ENCODE assay signal across 8 cellular contexts in the genomic region with DNA sequence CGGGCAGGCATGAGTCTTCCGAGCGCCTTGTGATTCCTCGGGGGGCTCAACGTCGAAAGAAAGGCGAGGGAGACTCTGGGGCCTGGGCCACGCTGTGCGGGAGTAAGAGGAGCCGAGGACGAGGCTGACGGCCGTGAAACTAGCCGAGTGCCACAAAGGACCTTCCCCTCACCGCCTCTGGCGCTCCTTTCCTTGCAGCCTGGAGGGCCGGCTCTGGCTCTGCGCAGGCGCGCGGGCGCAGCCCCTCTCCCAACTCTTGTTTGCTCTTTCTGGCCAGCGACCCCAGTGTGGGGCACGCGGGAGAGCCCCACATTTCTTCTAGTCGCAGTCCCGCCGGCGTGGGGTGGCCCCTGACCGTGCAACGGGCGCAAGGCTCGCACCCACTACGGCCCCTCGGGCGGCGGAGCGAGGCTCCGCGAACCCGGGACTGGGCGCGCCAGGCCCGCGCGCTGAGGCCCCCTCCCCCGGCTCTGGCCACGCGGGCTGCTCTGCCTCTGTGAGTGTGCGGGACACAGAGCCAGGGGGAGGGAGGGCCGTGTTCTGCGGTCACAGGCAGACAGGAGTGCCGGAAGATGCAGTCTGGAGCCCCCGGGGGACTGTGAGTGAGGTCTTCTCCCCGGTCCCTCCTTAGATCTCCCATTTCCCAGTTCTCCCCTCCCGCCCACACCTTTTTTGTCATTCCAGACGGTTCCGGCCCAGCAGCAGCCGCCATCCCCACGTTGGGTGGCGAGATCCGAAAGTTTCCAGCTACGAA. TPM values are rescaled to one million over a fixed set of nuclear protein-coding genes. Genes with fewer than 3 reads are reported as not detected.
DNase-seq lines count a peak whose midpoint lies in the region; ATAC-seq and TF ChIP-seq lines count a peak whose summit lies in the region.

No MANE protein-coding gene starts in this region.

- BruUV-seq in PC-3 (replicated peaks; lab: Mats Ljungman, UMichigan) = no TSS peak

- no peaks in the 10 kb centered on the region for H3K27me3 ChIP-seq in PC-3 (ENCODE audit: low read length)
- H3K27me3 ChIP-seq in fibroblast of lung (ENCODE audit: control insufficient read depth, insufficient read depth, low read length) = no peaks in the 10 kb centered on the region
- no peaks in the 10 kb centered on the region for H3K27me3 ChIP-seq in stomach

- intact Hi-C loops in CD14-positive monocyte (cut with micrococcal nuclease) (loop anchor here (1.0 to 10.0 kb wide), 5 partner anchors 21 to 177 kb away; partner anchors contain the start of genes ACO2 (in 2 of the 2), TEF (in 2 of the 2), DESI1 (in 1 of the 2) and PHF5A (in 1 of the 2)), PC-3 (cut with micrococcal nuclease) (loop anchor here (1.0 kb wide), 1 partner anchor 21 kb away; the partner anchor contains the start of gene PHF5A), stomach (cut with DNase I; ENCODE audit: low total_unique reads) (no loop called here)
- intact Hi-C loops in activated T-helper 1 cell treated with anti-CD3 and anti-CD28 coated beads, Interleukin-12 subunit alpha, Interleukin-12 subunit beta, Interleukin-2, Interleukin-4 antibody, amounts not matched to agents 30 ng/mL and 10 ng/mL and 1 ng/mL, durations not matched to agents 14 hours and 24 hours and 36 hours (cut with micrococcal nuclease) = loop anchor here (1.0 to 10.0 kb wide), 12 partner anchors 21 to 1925 kb away; partner anchors contain the start of genes ATF4, CENPM, NAGA and PHETA2

- DNase-seq in CD14-positive monocyte (ENCODE audit: low spot score) = peak; percentile 52
- DNase-seq in HS-5 (ENCODE audit: low read depth) = peak; percentile 19
- peak; percentile 48 for DNase-seq in PC-3
- DNase-seq in activated T-helper 1 cell treated with anti-CD3 and anti-CD28 coated beads, Interleukin-12 subunit alpha, Interleukin-12 subunit beta, Interleukin-2, Interleukin-4 antibody, amounts not matched to agents 30 ng/mL and 10 ng/mL and 1 ng/mL, durations not matched to agents 14 hours and 24 hours and 36 hours (ENCODE audit: low spot score) = peak; percentile 63
- DNase-seq in fibroblast of lung (ENCODE audit: low read depth in 2 of 2) = peak; percentile 63 to 72
- peak in 9 of 10 donors; percentile 26 to 76 (median 53) for DNase-seq in naive thymus-derived CD8-positive, alpha-beta T cell
- DNase-seq in stomach = peak; percentile 74
- DNase-seq in GM10266 (ENCODE audit: extremely low spot score) = no peak

- CTCF ChIA-PET in PC-3 (lab: Charles Lee) = interaction anchor here (0.6 to 0.9 kb wide), 2 partner anchors 44 to 88 kb away, joined by 4 to 9 read pairs; no protein-coding TSS in a partner anchor

- TF ChIP-seq POLR2A in stomach (IDR thresholded peaks at IDR 0.05) = peak in 1 of 4 donors; percentile 57

- H3K9me3 ChIP-seq in PC-3 (ENCODE audit: low read length) (no peaks in the 10 kb centered on the region), fibroblast of lung (ENCODE audit: control insufficient read depth, insufficient read depth, low read depth, low read length) (no peaks in the 10 kb centered on the region), stomach (no peaks in the 10 kb centered on the region)

- peaks cover 4 to 9% of the 10 kb centered on the region in 2 donors for H3K36me3 Mint-ChIP-seq in CD14-positive monocyte
- peaks cover 15% of the 10 kb centered on the region for H3K36me3 Mint-ChIP-seq in activated T-helper 1 cell treated with anti-CD3 and anti-CD28 coated beads, Interleukin-12 subunit alpha, Interleukin-12 subunit beta, Interleukin-2, Interleukin-4 antibody, amounts not matched to agents 30 ng/mL and 10 ng/mL and 1 ng/mL, durations not matched to agents 14 hours and 24 hours and 36 hours (ENCODE audit: low read depth)
- no peaks in the 10 kb centered on the region for H3K36me3 Mint-ChIP-seq in naive thymus-derived CD8-positive, alpha-beta T cell

- no peak for TF ChIP-seq EP300 in stomach (IDR thresholded peaks at IDR 0.05)

- POLR2A ChIA-PET in PC-3 (lab: Charles Lee; ENCODE audit: unreplicated experiment) = interaction anchor here (0.5 to 1.1 kb wide), 6 partner anchors 21 to 1403 kb away, joined by 3 to 19 read pairs (median 8); partner anchors contain the start of genes ACO2 and PHF5A
- POLR2A ChIA-PET in naive thymus-derived CD8-positive, alpha-beta T cell (lab: Charles Lee) = interaction anchor here (0.6 to 6.4 kb wide), 25 partner anchors 8 to 591 kb away, joined by 3 to 216 read pairs (median 6); partner anchors contain the start of genes ACO2, CCDC134, CENPM and DESI1

- H3K27ac ChIP-seq in PC-3 (ENCODE audit: low read length) (peak overlapping the region; percentile 92), fibroblast of lung (ENCODE audit: insufficient read depth, low read length) (peak overlapping the region; percentile 98), stomach (peak overlapping the region; percentile 98 to 100 (median 100))

- H3K9me2 ChIP-seq in PC-3 (replicated peaks; ENCODE audit: low read length) = no peaks in the 10 kb centered on the region

- H3K4me2 ChIP-seq in PC-3 (ENCODE audit: low read length) = peak overlapping the region; percentile 77
- peak overlapping the region; percentile 96 for H3K4me2 ChIP-seq in fibroblast of lung (ENCODE audit: extremely low read depth, insufficient read depth, low read length)

- H2AFZ ChIP-seq in PC-3 (ENCODE audit: low read length) (peak overlapping the region; percentile 84), fibroblast of lung (ENCODE audit: low read length) (peak overlapping the region; percentile 54)

- H3K4me3 Mint-ChIP-seq in CD14-positive monocyte = peak overlapping the region; percentile 97 to 98
- peak overlapping the region; percentile 97 for H3K4me3 Mint-ChIP-seq in activated T-helper 1 cell treated with anti-CD3 and anti-CD28 coated beads, Interleukin-12 subunit alpha, Interleukin-12 subunit beta, Interleukin-2, Interleukin-4 antibody, amounts not matched to agents 30 ng/mL and 10 ng/mL and 1 ng/mL, durations not matched to agents 14 hours and 24 hours and 36 hours
- peak overlapping the region; percentile 88 to 100 (median 94) for H3K4me3 Mint-ChIP-seq in naive thymus-derived CD8-positive, alpha-beta T cell

- no peak for TF ChIP-seq CTCF in CD14-positive monocyte (IDR thresholded peaks at IDR 0.05)
- TF ChIP-seq CTCF in PC-3 (conservative IDR thresholded peaks at IDR 0.05; ENCODE audit: low read depth, low read length) = no peak
- TF ChIP-seq CTCF in fibroblast of lung (conservative IDR thresholded peaks at IDR 0.05 in 1 of 2, IDR thresholded peaks at IDR 0.05 in 1 of 2; ENCODE audit: low read depth in 1 of 2, low read length in 2 of 2) = no peak
- TF ChIP-seq CTCF in stomach (IDR thresholded peaks at IDR 0.05) = no peak
- TF ChIP-seq CTCF in GM10266 (IDR thresholded peaks at IDR 0.05; ENCODE audit: control insufficient read depth, insufficient read depth, low read depth, missing control alignments) = no peak

- H3K4me3 ChIP-seq in PC-3 (ENCODE audit: low read length) = peak overlapping the region; percentile 82
- peak overlapping the region; percentile 81 to 98 (median 96) for H3K4me3 ChIP-seq in fibroblast of lung (replicated peaks in 1 of 4; ENCODE audit: control extremely low read depth in 1 of 4, insufficient read depth in 1 of 4, low read depth in 3 of 4, low read length in 4 of 4)
- H3K4me3 ChIP-seq in stomach = peak overlapping the region; percentile 93 to 100 (median 95)

- peak; percentile 16 for ATAC-seq in PC-3
- ATAC-seq in naive thymus-derived CD8-positive, alpha-beta T cell = peak; percentile 9 to 30

- H3K27me3 Mint-ChIP-seq in CD14-positive monocyte (ENCODE audit: low read depth in 3 of 3) = peaks cover 0 to 2% (median 1%) of the 10 kb centered on the region in 3 donors
- peaks cover 2% of the 10 kb centered on the region for H3K27me3 Mint-ChIP-seq in activated T-helper 1 cell treated with anti-CD3 and anti-CD28 coated beads, Interleukin-12 subunit alpha, Interleukin-12 subunit beta, Interleukin-2, Interleukin-4 antibody, amounts not matched to agents 30 ng/mL and 10 ng/mL and 1 ng/mL, durations not matched to agents 14 hours and 24 hours and 36 hours (ENCODE audit: insufficient read depth)
- H3K27me3 Mint-ChIP-seq in naive thymus-derived CD8-positive, alpha-beta T cell = no peaks in the 10 kb centered on the region

- no peaks in the 10 kb centered on the region for H3F3A ChIP-seq in PC-3 (ENCODE audit: low read length, unreplicated experiment)

- H3K79me2 ChIP-seq in PC-3 (ENCODE audit: low read length) = peaks cover 44% of the 10 kb centered on the region
- H3K79me2 ChIP-seq in fibroblast of lung (ENCODE audit: control insufficient read depth, insufficient read depth, low read length) = peaks cover 40% of the 10 kb centered on the region

- H3K4me1 ChIP-seq in PC-3 (ENCODE audit: insufficient read depth, low read length) (peaks cover 4% of the 10 kb centered on the region; the same call in 1 of the 2 replicates), fibroblast of lung (ENCODE audit: control insufficient read depth, extremely low read depth, insufficient read depth, low read length) (no peaks in the 10 kb centered on the region), stomach (peaks cover 8 to 27% (median 23%) of the 10 kb centered on the region in 4 donors)

- H3K27ac Mint-ChIP-seq in CD14-positive monocyte = peak overlapping the region; percentile 96 to 99 (median 98)
- peak overlapping the region; percentile 98 for H3K27ac Mint-ChIP-seq in activated T-helper 1 cell treated with anti-CD3 and anti-CD28 coated beads, Interleukin-12 subunit alpha, Interleukin-12 subunit beta, Interleukin-2, Interleukin-4 antibody, amounts not matched to agents 30 ng/mL and 10 ng/mL and 1 ng/mL, durations not matched to agents 14 hours and 24 hours and 36 hours
- peak overlapping the region; percentile 95 to 100 (median 97) for H3K27ac Mint-ChIP-seq in naive thymus-derived CD8-positive, alpha-beta T cell

- H4K20me1 ChIP-seq in PC-3 (ENCODE audit: low read length) (peaks cover 14% of the 10 kb centered on the region), fibroblast of lung (ENCODE audit: control insufficient read depth, extremely low read depth, insufficient read depth, low read length) (no peaks in the 10 kb centered on the region)

- peaks cover 4% of the 10 kb centered on the region; the same call in 1 of the 2 replicates for H3K36me3 ChIP-seq in PC-3 (ENCODE audit: low read depth, low read length)
- peaks cover 2% of the 10 kb centered on the region for H3K36me3 ChIP-seq in fibroblast of lung (ENCODE audit: control insufficient read depth, insufficient read depth, low read length)
- H3K36me3 ChIP-seq in stomach = peaks cover 0 to 8% (median 7%) of the 10 kb centered on the region in 4 donors

- no peaks in the 10 kb centered on the region for H3K9me3 Mint-ChIP-seq in CD14-positive monocyte
- H3K9me3 Mint-ChIP-seq in activated T-helper 1 cell treated with anti-CD3 and anti-CD28 coated beads, Interleukin-12 subunit alpha, Interleukin-12 subunit beta, Interleukin-2, Interleukin-4 antibody, amounts not matched to agents 30 ng/mL and 10 ng/mL and 1 ng/mL, durations not matched to agents 14 hours and 24 hours and 36 hours = no peaks in the 10 kb centered on the region
- H3K9me3 Mint-ChIP-seq in naive thymus-derived CD8-positive, alpha-beta T cell = no peaks in the 10 kb centered on the region

- WGBS in stomach, 5 donors = 0 to 1% (median 0%) methylated on average over 37 to 63 of the region's 63 CpGs

- H3K4me1 Mint-ChIP-seq in CD14-positive monocyte = peaks cover 30% of the 10 kb centered on the region
- peaks cover 21% of the 10 kb centered on the region for H3K4me1 Mint-ChIP-seq in activated T-helper 1 cell treated with anti-CD3 and anti-CD28 coated beads, Interleukin-12 subunit alpha, Interleukin-12 subunit beta, Interleukin-2, Interleukin-4 antibody, amounts not matched to agents 30 ng/mL and 10 ng/mL and 1 ng/mL, durations not matched to agents 14 hours and 24 hours and 36 hours (ENCODE audit: low read depth)
- peaks cover 20 to 30% (median 27%) of the 10 kb centered on the region in 4 donors for H3K4me1 Mint-ChIP-seq in naive thymus-derived CD8-positive, alpha-beta T cell

- peak overlapping the region; percentile 97 for H3K9ac ChIP-seq in PC-3 (ENCODE audit: low read length)
- H3K9ac ChIP-seq in fibroblast of lung (ENCODE audit: insufficient read depth, low read length) = peak overlapping the region; percentile 90

RNA-seq across cellular contexts. Expression of gene TOB2, which starts 1.0 kb away (rescaled TPM):
- polyA plus RNA-seq in CD14-positive monocyte = 10 to 100 TPM in 1 of 2 donors, 1 to 10 TPM in 1; 7.0 to 11.5 TPM
- total RNA-seq in PC-3 (2014; rRNA removed) = 12.8 and 13.5 TPM in 2 replicates
- 46.0 and 46.4 TPM in 2 replicates for total RNA-seq in activated T-helper 1 cell treated with anti-CD3 and anti-CD28 coated beads, Interleukin-12 subunit alpha, Interleukin-12 subunit beta, Interleukin-2, Interleukin-4 antibody, amounts not matched to agents 30 ng/mL and 10 ng/mL and 1 ng/mL, durations not matched to agents 14 hours and 24 hours and 36 hours
- total RNA-seq in fibroblast of lung = 19.5 and 20.6 TPM in 2 replicates
- 19.5 and 20.9 TPM in 2 replicates for polyA plus RNA-seq in fibroblast of lung
- 25.6 and 32.7 TPM in 2 replicates for polyA plus RNA-seq in fibroblast of lung (2012)
- 71.1 and 71.9 TPM in 2 replicates for polyA minus RNA-seq in fibroblast of lung (ENCODE audit: low replicate concordance)
- total RNA-seq in naive thymus-derived CD8-positive, alpha-beta T cell = 10 to 100 TPM; 26.2 to 26.4 TPM
- polyA plus RNA-seq in naive thymus-derived CD8-positive, alpha-beta T cell = 10 to 100 TPM in 1 of 3 donors, 1 to 10 TPM in 2; 8.7 to 12.1 (median 9.0) TPM
- total RNA-seq in stomach = 10 to 100 TPM; 19.8 to 42.4 (median 31.5) TPM
- polyA plus RNA-seq in stomach = 10 to 100 TPM; 11.0 to 17.1 (median 13.0) TPM

RNA-seq across cellular contexts. Expression of gene PHF5A, which starts 20.9 kb away (rescaled TPM):
- 10 to 100 TPM; 22.0 to 26.3 TPM for polyA plus RNA-seq in CD14-positive monocyte
- 76.5 and 80.4 TPM in 2 replicates for total RNA-seq in PC-3 (2014; rRNA removed)
- 83.7 and 96.8 TPM in 2 replicates for total RNA-seq in activated T-helper 1 cell treated with anti-CD3 and anti-CD28 coated beads, Interleukin-12 subunit alpha, Interleukin-12 subunit beta, Interleukin-2, Interleukin-4 antibody, amounts not matched to agents 30 ng/mL and 10 ng/mL and 1 ng/mL, durations not matched to agents 14 hours and 24 hours and 36 hours
- 63.3 and 64.2 TPM in 2 replicates for total RNA-seq in fibroblast of lung
- polyA plus RNA-seq in fibroblast of lung = 61.5 and 82.7 TPM in 2 replicates
- 41.9 and 53.4 TPM in 2 replicates for polyA plus RNA-seq in fibroblast of lung (2012)
- polyA minus RNA-seq in fibroblast of lung (ENCODE audit: low replicate concordance) = 16.5 and 18.3 TPM in 2 replicates
- total RNA-seq in naive thymus-derived CD8-positive, alpha-beta T cell = 10 to 100 TPM; 34.0 to 35.8 TPM
- 10 to 100 TPM; 17.2 to 21.4 (median 17.9) TPM for polyA plus RNA-seq in naive thymus-derived CD8-positive, alpha-beta T cell
- 10 to 100 TPM in 4 of 5 donors, under 1 TPM in 1; 0.58 to 54.5 (median 28.8) TPM for total RNA-seq in stomach
- 10 to 100 TPM; 42.8 to 51.9 (median 48.0) TPM for polyA plus RNA-seq in stomach

RNA-seq across cellular contexts. Expression of gene ACO2, which starts 21.3 kb away (rescaled TPM):
- polyA plus RNA-seq in CD14-positive monocyte = 10 to 100 TPM; 64.2 to 75.8 TPM
- total RNA-seq in PC-3 (2014; rRNA removed) = 118 and 130 TPM in 2 replicates
- total RNA-seq in activated T-helper 1 cell treated with anti-CD3 and anti-CD28 coated beads, Interleukin-12 subunit alpha, Interleukin-12 subunit beta, Interleukin-2, Interleukin-4 antibody, amounts not matched to agents 30 ng/mL and 10 ng/mL and 1 ng/mL, durations not matched to agents 14 hours and 24 hours and 36 hours = 99.1 and 101 TPM in 2 replicates
- total RNA-seq in fibroblast of lung = 60.4 and 80.3 TPM in 2 replicates
- polyA plus RNA-seq in fibroblast of lung = 37.6 and 52.6 TPM in 2 replicates
- polyA plus RNA-seq in fibroblast of lung (2012) = 58.1 and 76.0 TPM in 2 replicates
- 145 and 147 TPM in 2 replicates for polyA minus RNA-seq in fibroblast of lung (ENCODE audit: low replicate concordance)
- 10 to 100 TPM; 67.7 to 75.1 TPM for total RNA-seq in naive thymus-derived CD8-positive, alpha-beta T cell
- polyA plus RNA-seq in naive thymus-derived CD8-positive, alpha-beta T cell = 10 to 100 TPM; 64.2 to 91.9 (median 72.3) TPM
- 100 to 1,000 TPM in 3 of 5 donors, 10 to 100 TPM in 2; 87.0 to 238 (median 116) TPM for total RNA-seq in stomach
- polyA plus RNA-seq in stomach = 10 to 100 TPM; 46.6 to 51.5 (median 51.1) TPM
